12 cellular contexts compared by ENCODE assay signal in genomic region chr2:180625006-180625844, GRCh38.
DNase-seq lines count a peak whose midpoint lies in the region; ATAC-seq and TF ChIP-seq lines count a peak whose summit lies in the region.
"Had no signal": no experiment of that assay in that cellular context is flagged by ENCODE, and none has a peak within 500 bp of the region (broad histone marks: within the 10 kb centered on the region; RNA-seq: fewer than 3 reads in every experiment).

No MANE protein-coding gene starts in this region.

- peaks cover 0 to 3% of the 10 kb centered on the region in 2 donors for H3K27me3 Mint-ChIP-seq in natural killer cell (ENCODE audit: low read depth in 2 of 2)

- intact Hi-C loops in lower leg skin (cut with DNase I; ENCODE audit: low total_unique reads) (no loop called here), natural killer cell (cut with micrococcal nuclease) (no loop called here)

- ATAC-seq in natural killer cell: no peak
- ATAC-seq: HepG2, mucosa of descending colon had no signal

- H3K4me3 ChIP-seq in lower leg skin (ENCODE audit: low read depth, poor library complexity, severe bottlenecking): no peak overlapping the region
- H3K4me3 ChIP-seq: mucosa of descending colon had no signal

- no peak overlapping the region for H3K4me3 Mint-ChIP-seq in natural killer cell
- H3K4me3 Mint-ChIP-seq: CD4-positive, alpha-beta T cell had no signal

- TF ChIP-seq CTCF in lower leg skin (IDR thresholded peaks at IDR 0.05) (no peak), natural killer cell (IDR thresholded peaks at IDR 0.05) (no peak)

- no peaks in the 10 kb centered on the region for H3K4me1 Mint-ChIP-seq in natural killer cell

- TF ChIP-seq POLR2A in lower leg skin (IDR thresholded peaks at IDR 0.05): no peak

- WGBS in lower leg skin, 2 donors: 81 to 85% methylated on average over 4 of the region's 4 CpGs

- peaks cover 6% of the 10 kb centered on the region in 2 donors for H3K9me3 Mint-ChIP-seq in natural killer cell

- no peaks in the 10 kb centered on the region for H3K36me3 Mint-ChIP-seq in natural killer cell

- H3K27ac Mint-ChIP-seq in natural killer cell: no peak overlapping the region
- H3K27ac Mint-ChIP-seq: CD4-positive, alpha-beta T cell had no signal

- DNase-seq in Daoy (ENCODE audit: low read depth) (peak; percentile 71), NCI-H226 (peak; percentile 51), dedifferentiated amniotic fluid mesenchymal stem cell (ENCODE audit: extremely low spot score) (peak; percentile 67), myocyte (ENCODE audit: low read depth) (peak; percentile 59), lower leg skin (ENCODE audit: low spot score in 2 of 2) (no peak), HPDE6-E6E7 (ENCODE audit: extremely low spot score) (no peak), natural killer cell (no peak)
- DNase-seq in effector CD4-positive, alpha-beta T cell: no peak
- DNase-seq: anterior cingulate cortex; CD4-positive, alpha-beta T cell; mucosa of descending colon had no signal

Comparison
In these comparisons a context has a peak if more than half of its experiments do, and no peak if none do; other contexts are left out.
1. DNase-seq: peak in Daoy (single experiment), NCI-H226 (single experiment), dedifferentiated amniotic fluid mesenchymal stem cell (single experiment) and myocyte (single experiment); none in lower leg skin (0 of 2), HPDE6-E6E7 (single experiment), natural killer cell (single experiment) and effector CD4-positive, alpha-beta T cell (single experiment).